ENCODE assay signal across 22 cellular contexts in the genomic region with DNA sequence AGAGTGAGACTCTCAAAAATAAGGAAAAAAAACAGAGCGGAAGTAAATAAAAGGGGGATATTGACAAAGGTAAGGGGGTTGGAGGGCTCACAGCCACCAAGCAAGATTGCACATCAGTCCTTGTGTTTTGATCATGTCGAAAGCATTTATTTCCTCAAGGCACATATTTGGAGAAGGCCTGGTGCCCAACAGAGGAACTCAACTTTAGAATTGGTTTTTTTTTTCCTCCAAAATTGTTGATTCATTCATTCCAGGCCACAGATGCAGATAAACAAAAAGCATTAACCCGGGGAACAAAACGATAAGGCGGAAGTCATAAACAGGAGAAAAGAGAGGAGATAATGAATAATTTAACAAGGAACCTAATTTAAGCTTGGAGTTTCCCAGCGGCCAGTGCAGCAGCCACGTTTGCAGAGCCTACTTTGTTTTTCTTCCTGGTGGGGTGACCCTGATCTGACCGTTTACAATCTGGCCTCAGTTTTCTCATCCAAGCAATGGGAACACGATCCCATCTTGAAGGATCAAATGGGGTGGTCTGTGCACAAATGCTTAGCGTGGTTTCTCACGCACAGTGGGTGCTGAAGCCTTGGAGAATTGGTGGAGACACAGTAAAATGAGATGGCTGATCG.
"Had no signal": no experiment of that assay in that cellular context is flagged by ENCODE, and none has a peak within 500 bp of the region (broad histone marks: within the 10 kb centered on the region; RNA-seq: fewer than 3 reads in every experiment).

No MANE protein-coding gene starts in this region.

- H3K27ac ChIP-seq: body of pancreas, epithelial cell of prostate, prostate gland, suprapubic skin had no signal

- H3K4me3 Mint-ChIP-seq: activated CD4-positive, alpha-beta T cell treated with anti-CD3 and anti-CD28 coated beads, Interleukin-2, amount 10 ng/mL, durations not matched to agents 24 days and 14 days; activated CD8-positive, alpha-beta T cell treated with anti-CD3 and anti-CD28 coated beads for 36 hours; endodermal cell; mesothelial cell of epicardium; stimulated activated naive CD8-positive, alpha-beta T cell treated with anti-CD3 and anti-CD28 coated beads, Interleukin-15, amount 100 ng/mL, for 72 hours had no signal

- FAIRE-seq: frontal cortex, keratinocyte, small intestine had no signal

- DNase-seq: activated CD4-positive, alpha-beta T cell treated with anti-CD3 and anti-CD28 coated beads, Interleukin-2, amount 10 ng/mL, durations not matched to agents 24 days and 14 days; activated CD8-positive, alpha-beta T cell treated with anti-CD3 and anti-CD28 coated beads for 36 hours; activated naive CD4-positive, alpha-beta T cell treated with Interleukin-2 at 50 U/mL for 16 hours; activated T-cell treated with anti-CD3 and anti-CD28 coated beads, Interleukin-2, amount 50 U/mL, for 1 hour; body of pancreas; caudate nucleus; endodermal cell; right cardiac atrium; small intestine; stimulated activated CD4-positive, alpha-beta T cell treated with anti-CD3 and anti-CD28 coated beads, Interleukin-15, amount 100 ng/mL, for 24 hours; stimulated activated CD4-positive, alpha-beta T cell treated with anti-CD3 and anti-CD28 coated beads, Interleukin-2, amount 100 ng/mL, for 48 hours; stimulated activated naive CD8-positive, alpha-beta T cell treated with anti-CD3 and anti-CD28 coated beads, Interleukin-15, amount 100 ng/mL, for 72 hours had no signal

- H3K36me3 ChIP-seq: prostate gland, suprapubic skin had no signal

- H3K36me3 Mint-ChIP-seq: mesothelial cell of epicardium; natural killer cell treated with Interleukin-12 subunit alpha and Interleukin-12 subunit beta and Interleukin-15 and Interleukin-18, amount 100 ng/mL, for 72 hours; type B pancreatic cell had no signal

- H3K27ac Mint-ChIP-seq: activated CD4-positive, alpha-beta T cell treated with anti-CD3 and anti-CD28 coated beads, Interleukin-2, amount 10 ng/mL, durations not matched to agents 24 days and 14 days; activated CD8-positive, alpha-beta T cell treated with anti-CD3 and anti-CD28 coated beads for 36 hours; activated T-helper 17 cell treated with anti-CD3 and anti-CD28 coated beads, Interleukin-2, amount 50 U/mL, for 72 hours; endodermal cell; mesothelial cell of epicardium; natural killer cell treated with Interleukin-12 subunit alpha and Interleukin-12 subunit beta and Interleukin-15 and Interleukin-18, amount 100 ng/mL, for 72 hours; type B pancreatic cell had no signal

- ATAC-seq: activated CD8-positive, alpha-beta T cell treated with anti-CD3 and anti-CD28 coated beads for 36 hours; activated T-helper 17 cell treated with anti-CD3 and anti-CD28 coated beads, Interleukin-2, amount 50 U/mL, for 72 hours; body of pancreas; left lobe of liver; natural killer cell treated with Interleukin-12 subunit alpha and Interleukin-12 subunit beta and Interleukin-15 and Interleukin-18, amount 100 ng/mL, for 72 hours; right cardiac atrium; stimulated activated naive CD8-positive, alpha-beta T cell treated with anti-CD3 and anti-CD28 coated beads, Interleukin-15, amount 100 ng/mL, for 72 hours had no signal

- H3K9me3 ChIP-seq: body of pancreas, prostate gland, suprapubic skin had no signal

- H3K4me3 ChIP-seq: body of pancreas, prostate gland, suprapubic skin had no signal
